In the genomic region with DNA sequence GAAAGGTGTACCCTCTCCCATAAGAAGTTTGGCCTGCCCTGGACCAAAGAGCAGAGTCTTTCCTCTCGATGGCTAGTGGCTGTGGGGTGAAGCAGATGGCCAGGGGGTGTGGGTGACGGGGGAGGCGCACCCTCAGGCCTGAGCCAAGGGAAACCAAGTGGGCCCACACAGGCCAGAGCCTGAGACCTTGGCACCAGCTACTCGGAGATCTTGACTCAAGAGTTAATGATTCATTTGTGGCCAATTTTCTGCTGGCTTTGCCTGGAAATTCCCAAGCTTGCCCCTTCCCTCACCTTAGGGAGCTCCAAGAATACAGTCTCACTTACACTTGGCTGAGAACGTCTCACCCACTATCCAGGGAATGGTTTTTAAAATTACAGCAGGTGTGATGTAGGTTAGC, we compare ENCODE assay signal across 1 cellular context.
A peak's percentile ranks its signal among the peaks of the same experiment; 100 is the strongest.
TF ChIP-seq lines count a peak whose summit lies in the region.

No MANE protein-coding gene starts in this region.

TF ChIP-seq in HepG2, 621 proteins besides CTCF, POLR2A, EP300 and RAD21 (continued from another document and continues in another):
- TF ChIP-seq YEATS4 (CRISPR knock-in tag; IDR thresholded peaks at IDR 0.05; ENCODE audit: borderline replicate concordance): no peak
- TF ChIP-seq HNRNPLL (IDR thresholded peaks at IDR 0.05; ENCODE audit: low read depth, low read length, poor library complexity, severe bottlenecking): no peak
- TF ChIP-seq ZMYM2 (CRISPR knock-in tag; IDR thresholded peaks at IDR 0.05): no peak
- peak; percentile 81 for TF ChIP-seq BCL6 (CRISPR knock-in tag; IDR thresholded peaks at IDR 0.05)
- TF ChIP-seq, protein P1, sequence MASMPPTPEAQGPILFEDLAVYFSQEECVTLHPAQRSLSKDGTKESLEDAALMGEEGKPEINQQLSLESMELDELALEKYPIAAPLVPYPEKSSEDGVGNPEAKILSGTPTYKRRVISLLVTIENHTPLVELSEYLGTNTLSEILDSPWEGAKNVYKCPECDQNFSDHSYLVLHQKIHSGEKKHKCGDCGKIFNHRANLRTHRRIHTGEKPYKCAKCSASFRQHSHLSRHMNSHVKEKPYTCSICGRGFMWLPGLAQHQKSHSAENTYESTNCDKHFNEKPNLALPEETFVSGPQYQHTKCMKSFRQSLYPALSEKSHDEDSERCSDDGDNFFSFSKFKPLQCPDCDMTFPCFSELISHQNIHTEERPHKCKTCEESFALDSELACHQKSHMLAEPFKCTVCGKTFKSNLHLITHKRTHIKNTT (CRISPR knock-in tag; IDR thresholded peaks at IDR 0.05): no peak
- no peak for TF ChIP-seq ZNF652 (CRISPR knock-in tag; IDR thresholded peaks at IDR 0.05; ENCODE audit: borderline replicate concordance, low read depth)
- TF ChIP-seq NCOA5 (CRISPR knock-in tag; IDR thresholded peaks at IDR 0.05): no peak
- peak; percentile 73 for TF ChIP-seq RARA (CRISPR knock-in tag; IDR thresholded peaks at IDR 0.05)
- TF ChIP-seq ZNF567 (CRISPR knock-in tag; IDR thresholded peaks at IDR 0.05; ENCODE audit: borderline replicate concordance): no peak
- peak; percentile 39; the same call in 1 of the 2 replicates for TF ChIP-seq SAP130 (CRISPR knock-in tag; IDR thresholded peaks at IDR 0.05; ENCODE audit: low read depth)
- 0 out of 2 replicates have a peak, but pooled peaks have one; percentile 53 for TF ChIP-seq ZSCAN22 (CRISPR knock-in tag; IDR thresholded peaks at IDR 0.05)
- TF ChIP-seq, protein P2, sequence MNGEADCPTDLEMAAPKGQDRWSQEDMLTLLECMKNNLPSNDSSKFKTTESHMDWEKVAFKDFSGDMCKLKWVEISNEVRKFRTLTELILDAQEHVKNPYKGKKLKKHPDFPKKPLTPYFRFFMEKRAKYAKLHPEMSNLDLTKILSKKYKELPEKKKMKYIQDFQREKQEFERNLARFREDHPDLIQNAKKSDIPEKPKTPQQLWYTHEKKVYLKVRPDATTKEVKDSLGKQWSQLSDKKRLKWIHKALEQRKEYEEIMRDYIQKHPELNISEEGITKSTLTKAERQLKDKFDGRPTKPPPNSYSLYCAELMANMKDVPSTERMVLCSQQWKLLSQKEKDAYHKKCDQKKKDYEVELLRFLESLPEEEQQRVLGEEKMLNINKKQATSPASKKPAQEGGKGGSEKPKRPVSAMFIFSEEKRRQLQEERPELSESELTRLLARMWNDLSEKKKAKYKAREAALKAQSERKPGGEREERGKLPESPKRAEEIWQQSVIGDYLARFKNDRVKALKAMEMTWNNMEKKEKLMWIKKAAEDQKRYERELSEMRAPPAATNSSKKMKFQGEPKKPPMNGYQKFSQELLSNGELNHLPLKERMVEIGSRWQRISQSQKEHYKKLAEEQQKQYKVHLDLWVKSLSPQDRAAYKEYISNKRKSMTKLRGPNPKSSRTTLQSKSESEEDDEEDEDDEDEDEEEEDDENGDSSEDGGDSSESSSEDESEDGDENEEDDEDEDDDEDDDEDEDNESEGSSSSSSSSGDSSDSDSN (CRISPR knock-in tag; IDR thresholded peaks at IDR 0.05): peak; percentile 42; the same call in 1 of the 2 replicates
- TF ChIP-seq, protein P3, sequence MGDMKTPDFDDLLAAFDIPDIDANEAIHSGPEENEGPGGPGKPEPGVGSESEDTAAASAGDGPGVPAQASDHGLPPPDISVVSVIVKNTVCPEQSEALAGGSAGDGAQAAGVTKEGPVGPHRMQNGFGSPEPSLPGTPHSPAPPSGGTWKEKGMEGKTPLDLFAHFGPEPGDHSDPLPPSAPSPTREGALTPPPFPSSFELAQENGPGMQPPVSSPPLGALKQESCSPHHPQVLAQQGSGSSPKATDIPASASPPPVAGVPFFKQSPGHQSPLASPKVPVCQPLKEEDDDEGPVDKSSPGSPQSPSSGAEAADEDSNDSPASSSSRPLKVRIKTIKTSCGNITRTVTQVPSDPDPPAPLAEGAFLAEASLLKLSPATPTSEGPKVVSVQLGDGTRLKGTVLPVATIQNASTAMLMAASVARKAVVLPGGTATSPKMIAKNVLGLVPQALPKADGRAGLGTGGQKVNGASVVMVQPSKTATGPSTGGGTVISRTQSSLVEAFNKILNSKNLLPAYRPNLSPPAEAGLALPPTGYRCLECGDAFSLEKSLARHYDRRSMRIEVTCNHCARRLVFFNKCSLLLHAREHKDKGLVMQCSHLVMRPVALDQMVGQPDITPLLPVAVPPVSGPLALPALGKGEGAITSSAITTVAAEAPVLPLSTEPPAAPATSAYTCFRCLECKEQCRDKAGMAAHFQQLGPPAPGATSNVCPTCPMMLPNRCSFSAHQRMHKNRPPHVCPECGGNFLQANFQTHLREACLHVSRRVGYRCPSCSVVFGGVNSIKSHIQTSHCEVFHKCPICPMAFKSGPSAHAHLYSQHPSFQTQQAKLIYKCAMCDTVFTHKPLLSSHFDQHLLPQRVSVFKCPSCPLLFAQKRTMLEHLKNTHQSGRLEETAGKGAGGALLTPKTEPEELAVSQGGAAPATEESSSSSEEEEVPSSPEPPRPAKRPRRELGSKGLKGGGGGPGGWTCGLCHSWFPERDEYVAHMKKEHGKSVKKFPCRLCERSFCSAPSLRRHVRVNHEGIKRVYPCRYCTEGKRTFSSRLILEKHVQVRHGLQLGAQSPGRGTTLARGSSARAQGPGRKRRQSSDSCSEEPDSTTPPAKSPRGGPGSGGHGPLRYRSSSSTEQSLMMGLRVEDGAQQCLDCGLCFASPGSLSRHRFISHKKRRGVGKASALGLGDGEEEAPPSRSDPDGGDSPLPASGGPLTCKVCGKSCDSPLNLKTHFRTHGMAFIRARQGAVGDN (CRISPR knock-in tag; IDR thresholded peaks at IDR 0.05): peak; percentile 87
- TF ChIP-seq, protein P4, sequence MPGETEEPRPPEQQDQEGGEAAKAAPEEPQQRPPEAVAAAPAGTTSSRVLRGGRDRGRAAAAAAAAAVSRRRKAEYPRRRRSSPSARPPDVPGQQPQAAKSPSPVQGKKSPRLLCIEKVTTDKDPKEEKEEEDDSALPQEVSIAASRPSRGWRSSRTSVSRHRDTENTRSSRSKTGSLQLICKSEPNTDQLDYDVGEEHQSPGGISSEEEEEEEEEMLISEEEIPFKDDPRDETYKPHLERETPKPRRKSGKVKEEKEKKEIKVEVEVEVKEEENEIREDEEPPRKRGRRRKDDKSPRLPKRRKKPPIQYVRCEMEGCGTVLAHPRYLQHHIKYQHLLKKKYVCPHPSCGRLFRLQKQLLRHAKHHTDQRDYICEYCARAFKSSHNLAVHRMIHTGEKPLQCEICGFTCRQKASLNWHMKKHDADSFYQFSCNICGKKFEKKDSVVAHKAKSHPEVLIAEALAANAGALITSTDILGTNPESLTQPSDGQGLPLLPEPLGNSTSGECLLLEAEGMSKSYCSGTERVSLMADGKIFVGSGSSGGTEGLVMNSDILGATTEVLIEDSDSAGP (CRISPR knock-in tag; IDR thresholded peaks at IDR 0.05; ENCODE audit: borderline replicate concordance): 0 out of 2 replicates have a peak, but pooled peaks have one; percentile 20
- TF ChIP-seq, protein P5, sequence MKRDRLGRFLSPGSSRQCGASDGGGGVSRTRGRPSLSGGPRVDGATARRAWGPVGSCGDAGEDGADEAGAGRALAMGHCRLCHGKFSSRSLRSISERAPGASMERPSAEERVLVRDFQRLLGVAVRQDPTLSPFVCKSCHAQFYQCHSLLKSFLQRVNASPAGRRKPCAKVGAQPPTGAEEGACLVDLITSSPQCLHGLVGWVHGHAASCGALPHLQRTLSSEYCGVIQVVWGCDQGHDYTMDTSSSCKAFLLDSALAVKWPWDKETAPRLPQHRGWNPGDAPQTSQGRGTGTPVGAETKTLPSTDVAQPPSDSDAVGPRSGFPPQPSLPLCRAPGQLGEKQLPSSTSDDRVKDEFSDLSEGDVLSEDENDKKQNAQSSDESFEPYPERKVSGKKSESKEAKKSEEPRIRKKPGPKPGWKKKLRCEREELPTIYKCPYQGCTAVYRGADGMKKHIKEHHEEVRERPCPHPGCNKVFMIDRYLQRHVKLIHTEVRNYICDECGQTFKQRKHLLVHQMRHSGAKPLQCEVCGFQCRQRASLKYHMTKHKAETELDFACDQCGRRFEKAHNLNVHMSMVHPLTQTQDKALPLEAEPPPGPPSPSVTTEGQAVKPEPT (CRISPR knock-in tag; IDR thresholded peaks at IDR 0.05; ENCODE audit: low read depth): 0 out of 2 replicates have a peak, but pooled peaks have one; percentile 27
- 0 out of 2 replicates have a peak, but pooled peaks have one; percentile 22 for TF ChIP-seq ZNF644 (CRISPR knock-in tag; IDR thresholded peaks at IDR 0.05; ENCODE audit: low read depth)
- peak; percentile 70 for TF ChIP-seq GATAD2A (CRISPR knock-in tag; IDR thresholded peaks at IDR 0.05)
- TF ChIP-seq, protein P6, sequence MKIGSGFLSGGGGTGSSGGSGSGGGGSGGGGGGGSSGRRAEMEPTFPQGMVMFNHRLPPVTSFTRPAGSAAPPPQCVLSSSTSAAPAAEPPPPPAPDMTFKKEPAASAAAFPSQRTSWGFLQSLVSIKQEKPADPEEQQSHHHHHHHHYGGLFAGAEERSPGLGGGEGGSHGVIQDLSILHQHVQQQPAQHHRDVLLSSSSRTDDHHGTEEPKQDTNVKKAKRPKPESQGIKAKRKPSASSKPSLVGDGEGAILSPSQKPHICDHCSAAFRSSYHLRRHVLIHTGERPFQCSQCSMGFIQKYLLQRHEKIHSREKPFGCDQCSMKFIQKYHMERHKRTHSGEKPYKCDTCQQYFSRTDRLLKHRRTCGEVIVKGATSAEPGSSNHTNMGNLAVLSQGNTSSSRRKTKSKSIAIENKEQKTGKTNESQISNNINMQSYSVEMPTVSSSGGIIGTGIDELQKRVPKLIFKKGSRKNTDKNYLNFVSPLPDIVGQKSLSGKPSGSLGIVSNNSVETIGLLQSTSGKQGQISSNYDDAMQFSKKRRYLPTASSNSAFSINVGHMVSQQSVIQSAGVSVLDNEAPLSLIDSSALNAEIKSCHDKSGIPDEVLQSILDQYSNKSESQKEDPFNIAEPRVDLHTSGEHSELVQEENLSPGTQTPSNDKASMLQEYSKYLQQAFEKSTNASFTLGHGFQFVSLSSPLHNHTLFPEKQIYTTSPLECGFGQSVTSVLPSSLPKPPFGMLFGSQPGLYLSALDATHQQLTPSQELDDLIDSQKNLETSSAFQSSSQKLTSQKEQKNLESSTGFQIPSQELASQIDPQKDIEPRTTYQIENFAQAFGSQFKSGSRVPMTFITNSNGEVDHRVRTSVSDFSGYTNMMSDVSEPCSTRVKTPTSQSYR (CRISPR knock-in tag; IDR thresholded peaks at IDR 0.05; ENCODE audit: borderline replicate concordance): no peak
- no peak for TF ChIP-seq ZKSCAN8 (CRISPR knock-in tag; IDR thresholded peaks at IDR 0.05; ENCODE audit: borderline replicate concordance)
- TF ChIP-seq HNF4G (IDR thresholded peaks at IDR 0.05; ENCODE audit: borderline replicate concordance, low read depth, low read length): no peak
- TF ChIP-seq HNF4G (CRISPR knock-in tag; IDR thresholded peaks at IDR 0.05; ENCODE audit: borderline replicate concordance, low read depth): no peak
- TF ChIP-seq ZNF720 (CRISPR knock-in tag; IDR thresholded peaks at IDR 0.05): no peak
- TF ChIP-seq, protein P7, sequence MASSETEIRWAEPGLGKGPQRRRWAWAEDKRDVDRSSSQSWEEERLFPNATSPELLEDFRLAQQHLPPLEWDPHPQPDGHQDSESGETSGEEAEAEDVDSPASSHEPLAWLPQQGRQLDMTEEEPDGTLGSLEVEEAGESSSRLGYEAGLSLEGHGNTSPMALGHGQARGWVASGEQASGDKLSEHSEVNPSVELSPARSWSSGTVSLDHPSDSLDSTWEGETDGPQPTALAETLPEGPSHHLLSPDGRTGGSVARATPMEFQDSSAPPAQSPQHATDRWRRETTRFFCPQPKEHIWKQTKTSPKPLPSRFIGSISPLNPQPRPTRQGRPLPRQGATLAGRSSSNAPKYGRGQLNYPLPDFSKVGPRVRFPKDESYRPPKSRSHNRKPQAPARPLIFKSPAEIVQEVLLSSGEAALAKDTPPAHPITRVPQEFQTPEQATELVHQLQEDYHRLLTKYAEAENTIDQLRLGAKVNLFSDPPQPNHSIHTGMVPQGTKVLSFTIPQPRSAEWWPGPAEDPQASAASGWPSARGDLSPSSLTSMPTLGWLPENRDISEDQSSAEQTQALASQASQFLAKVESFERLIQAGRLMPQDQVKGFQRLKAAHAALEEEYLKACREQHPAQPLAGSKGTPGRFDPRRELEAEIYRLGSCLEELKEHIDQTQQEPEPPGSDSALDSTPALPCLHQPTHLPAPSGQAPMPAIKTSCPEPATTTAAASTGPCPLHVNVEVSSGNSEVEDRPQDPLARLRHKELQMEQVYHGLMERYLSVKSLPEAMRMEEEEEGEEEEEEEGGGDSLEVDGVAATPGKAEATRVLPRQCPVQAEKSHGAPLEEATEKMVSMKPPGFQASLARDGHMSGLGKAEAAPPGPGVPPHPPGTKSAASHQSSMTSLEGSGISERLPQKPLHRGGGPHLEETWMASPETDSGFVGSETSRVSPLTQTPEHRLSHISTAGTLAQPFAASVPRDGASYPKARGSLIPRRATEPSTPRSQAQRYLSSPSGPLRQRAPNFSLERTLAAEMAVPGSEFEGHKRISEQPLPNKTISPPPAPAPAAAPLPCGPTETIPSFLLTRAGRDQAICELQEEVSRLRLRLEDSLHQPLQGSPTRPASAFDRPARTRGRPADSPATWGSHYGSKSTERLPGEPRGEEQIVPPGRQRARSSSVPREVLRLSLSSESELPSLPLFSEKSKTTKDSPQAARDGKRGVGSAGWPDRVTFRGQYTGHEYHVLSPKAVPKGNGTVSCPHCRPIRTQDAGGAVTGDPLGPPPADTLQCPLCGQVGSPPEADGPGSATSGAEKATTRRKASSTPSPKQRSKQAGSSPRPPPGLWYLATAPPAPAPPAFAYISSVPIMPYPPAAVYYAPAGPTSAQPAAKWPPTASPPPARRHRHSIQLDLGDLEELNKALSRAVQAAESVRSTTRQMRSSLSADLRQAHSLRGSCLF (CRISPR knock-in tag; IDR thresholded peaks at IDR 0.05; ENCODE audit: borderline replicate concordance): no peak
- no peak for TF ChIP-seq SP4 (CRISPR knock-in tag; IDR thresholded peaks at IDR 0.05)
- no peak for TF ChIP-seq SOX5 (CRISPR knock-in tag; IDR thresholded peaks at IDR 0.05; ENCODE audit: borderline replicate concordance)
- TF ChIP-seq, protein P8, sequence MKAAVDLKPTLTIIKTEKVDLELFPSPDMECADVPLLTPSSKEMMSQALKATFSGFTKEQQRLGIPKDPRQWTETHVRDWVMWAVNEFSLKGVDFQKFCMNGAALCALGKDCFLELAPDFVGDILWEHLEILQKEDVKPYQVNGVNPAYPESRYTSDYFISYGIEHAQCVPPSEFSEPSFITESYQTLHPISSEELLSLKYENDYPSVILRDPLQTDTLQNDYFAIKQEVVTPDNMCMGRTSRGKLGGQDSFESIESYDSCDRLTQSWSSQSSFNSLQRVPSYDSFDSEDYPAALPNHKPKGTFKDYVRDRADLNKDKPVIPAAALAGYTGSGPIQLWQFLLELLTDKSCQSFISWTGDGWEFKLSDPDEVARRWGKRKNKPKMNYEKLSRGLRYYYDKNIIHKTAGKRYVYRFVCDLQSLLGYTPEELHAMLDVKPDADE (CRISPR knock-in tag; IDR thresholded peaks at IDR 0.05): no peak
- TF ChIP-seq ZNF543 (CRISPR knock-in tag; IDR thresholded peaks at IDR 0.05): peak; percentile 87
- TF ChIP-seq ZNF468 (CRISPR knock-in tag; IDR thresholded peaks at IDR 0.05): no peak
- TF ChIP-seq, protein P9, sequence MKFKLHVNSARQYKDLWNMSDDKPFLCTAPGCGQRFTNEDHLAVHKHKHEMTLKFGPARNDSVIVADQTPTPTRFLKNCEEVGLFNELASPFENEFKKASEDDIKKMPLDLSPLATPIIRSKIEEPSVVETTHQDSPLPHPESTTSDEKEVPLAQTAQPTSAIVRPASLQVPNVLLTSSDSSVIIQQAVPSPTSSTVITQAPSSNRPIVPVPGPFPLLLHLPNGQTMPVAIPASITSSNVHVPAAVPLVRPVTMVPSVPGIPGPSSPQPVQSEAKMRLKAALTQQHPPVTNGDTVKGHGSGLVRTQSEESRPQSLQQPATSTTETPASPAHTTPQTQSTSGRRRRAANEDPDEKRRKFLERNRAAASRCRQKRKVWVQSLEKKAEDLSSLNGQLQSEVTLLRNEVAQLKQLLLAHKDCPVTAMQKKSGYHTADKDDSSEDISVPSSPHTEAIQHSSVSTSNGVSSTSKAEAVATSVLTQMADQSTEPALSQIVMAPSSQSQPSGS (CRISPR knock-in tag; IDR thresholded peaks at IDR 0.05): 0 out of 2 replicates have a peak, but pooled peaks have one; percentile 31
- TF ChIP-seq RBM22 (optimal IDR thresholded peaks at IDR 0.05; ENCODE audit: low read length): peak; percentile 16
- TF ChIP-seq, protein P10, sequence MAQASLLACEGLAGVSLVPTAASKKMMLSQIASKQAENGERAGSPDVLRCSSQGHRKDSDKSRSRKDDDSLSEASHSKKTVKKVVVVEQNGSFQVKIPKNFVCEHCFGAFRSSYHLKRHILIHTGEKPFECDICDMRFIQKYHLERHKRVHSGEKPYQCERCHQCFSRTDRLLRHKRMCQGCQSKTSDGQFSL (CRISPR knock-in tag; IDR thresholded peaks at IDR 0.05): no peak
